Comparison of ENCODE assay signal across 1 cellular context in genomic region chr11:125112235-125112604, GRCh38.
TF ChIP-seq lines count a peak whose summit lies in the region.

No MANE protein-coding gene starts in this region.

TF ChIP-seq in WTC11, 78 proteins besides CTCF, POLR2A, EP300 and RAD21 (continued from another document):
- TF ChIP-seq USF2 (CRISPR knock-in tag; IDR thresholded peaks at IDR 0.05) (no peak), ATF2 (CRISPR knock-in tag; IDR thresholded peaks at IDR 0.05; ENCODE audit: borderline replicate concordance, low read depth) (no peak), ZNF425 (CRISPR knock-in tag; conservative IDR thresholded peaks at IDR 0.05) (no peak), KAT7 (CRISPR knock-in tag; IDR thresholded peaks at IDR 0.05; ENCODE audit: borderline replicate concordance) (no peak), PRRX2 (CRISPR knock-in tag; IDR thresholded peaks at IDR 0.05) (no peak), HMGA2 (CRISPR knock-in tag; IDR thresholded peaks at IDR 0.05) (no peak), CREB1 (CRISPR knock-in tag; IDR thresholded peaks at IDR 0.05) (no peak)
